In the genomic region with DNA sequence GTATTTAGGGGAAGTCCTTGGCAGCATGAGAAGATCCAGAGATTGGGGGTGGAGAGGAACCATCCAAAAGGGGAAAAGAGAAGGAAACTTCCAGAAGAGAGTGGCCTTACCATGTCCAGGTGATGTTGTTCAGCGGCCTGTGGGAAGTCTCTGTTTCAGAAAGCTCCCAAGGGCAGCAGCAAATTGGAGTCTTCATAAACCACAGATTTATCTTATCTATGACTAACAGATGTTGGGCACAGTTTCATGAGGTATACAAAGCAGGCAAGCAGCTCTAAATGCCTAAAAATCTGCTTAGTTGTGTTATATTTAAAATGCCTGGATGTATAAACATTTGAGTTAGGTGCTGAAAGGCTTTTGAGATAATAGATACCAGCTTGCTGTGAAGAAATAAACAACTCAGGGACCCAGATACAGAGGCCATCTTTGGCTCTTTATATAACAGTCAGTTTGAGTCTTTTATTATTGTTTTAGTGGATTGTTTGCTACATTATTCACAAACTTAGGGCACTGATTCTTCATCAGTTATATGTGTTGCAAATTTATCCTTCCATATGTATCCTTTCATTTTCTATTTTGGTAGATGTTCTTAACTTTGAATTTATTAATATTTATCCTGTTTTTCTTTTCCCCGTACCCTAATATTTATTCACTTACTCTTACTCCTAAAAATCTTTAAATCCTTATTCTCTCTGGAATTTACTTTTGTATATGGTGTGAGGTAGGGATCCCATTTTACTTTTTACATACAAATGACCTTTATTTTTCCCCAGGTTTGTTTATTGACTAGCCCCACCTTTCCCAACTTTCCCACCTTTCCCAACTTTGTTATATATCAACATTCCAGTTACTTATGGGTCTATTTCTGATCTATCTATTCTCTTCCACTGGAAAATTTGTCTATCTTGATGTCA, we compare ENCODE assay signal across 12 cellular contexts. TPM values are rescaled to one million over a fixed set of nuclear protein-coding genes. Genes with fewer than 3 reads are reported as not detected.
DNase-seq lines count a peak whose midpoint lies in the region; ATAC-seq and TF ChIP-seq lines count a peak whose summit lies in the region.
"Had no signal": no experiment of that assay in that cellular context is flagged by ENCODE, and none has a peak within 500 bp of the region (broad histone marks: within the 10 kb centered on the region; RNA-seq: fewer than 3 reads in every experiment).

No MANE protein-coding gene starts in this region.

- H3K4me3 Mint-ChIP-seq in CD8-positive, alpha-beta T cell = no peak overlapping the region
- peak overlapping the region; percentile 99 for H3K4me3 Mint-ChIP-seq in activated naive CD8-positive, alpha-beta T cell
- peak overlapping the region; percentile 43 for H3K4me3 Mint-ChIP-seq in mesothelial cell of epicardium

- H3K27me3 Mint-ChIP-seq in CD8-positive, alpha-beta T cell (ENCODE audit: low read depth) = peaks cover 12% of the 10 kb centered on the region
- H3K27me3 Mint-ChIP-seq in activated naive CD8-positive, alpha-beta T cell = peaks cover 3% of the 10 kb centered on the region
- H3K27me3 Mint-ChIP-seq in mesothelial cell of epicardium (ENCODE audit: low read depth) = peaks cover 16% of the 10 kb centered on the region

- H3K4me3 ChIP-seq in CD8-positive, alpha-beta T cell (ENCODE audit: low read depth, low read length) = no peak overlapping the region
- H3K4me3 ChIP-seq in Jurkat, Clone E6-1 (ENCODE audit: low read length) = no peak overlapping the region

- H3K27me3 ChIP-seq in CD8-positive, alpha-beta T cell (ENCODE audit: insufficient read depth, low read length) = no peaks in the 10 kb centered on the region

- CTCF ChIA-PET in CD8-positive, alpha-beta T cell (lab: Charles Lee) = interaction anchor here (1.2 kb wide), 1 partner anchor 69 kb away, joined by 3 read pairs; no protein-coding TSS in a partner anchor

- H3K36me3 Mint-ChIP-seq in CD8-positive, alpha-beta T cell = peaks cover 29% of the 10 kb centered on the region
- H3K36me3 Mint-ChIP-seq in activated naive CD8-positive, alpha-beta T cell = peaks cover 10% of the 10 kb centered on the region
- H3K36me3 Mint-ChIP-seq in mesothelial cell of epicardium = peaks cover 7% of the 10 kb centered on the region

- intact Hi-C loops in CD8-positive, alpha-beta T cell (cut with DNase I, micrococcal nuclease) = no loop called here

- H3K4me1 Mint-ChIP-seq in CD8-positive, alpha-beta T cell (ENCODE audit: low read depth) = peaks cover 29% of the 10 kb centered on the region
- peaks cover 24% of the 10 kb centered on the region for H3K4me1 Mint-ChIP-seq in activated naive CD8-positive, alpha-beta T cell (ENCODE audit: low read depth)
- H3K4me1 Mint-ChIP-seq in mesothelial cell of epicardium = peaks cover 14% of the 10 kb centered on the region

- H3K9me3 ChIP-seq in CD8-positive, alpha-beta T cell (ENCODE audit: low read length) = no peaks in the 10 kb centered on the region

- H3K27ac ChIP-seq in CD8-positive, alpha-beta T cell (ENCODE audit: low read depth, low read length) = no peak overlapping the region
- H3K27ac ChIP-seq: C4-2B had no signal

- no peak for DNase-seq in CD8-positive, alpha-beta T cell
- DNase-seq in Jurkat, Clone E6-1 (ENCODE audit: low read depth, low spot score) = peak; percentile 83
- DNase-seq in mesothelial cell of epicardium (ENCODE audit: low spot score in 2 of 2, unreplicated experiment in 2 of 2) (no peak), cortex of kidney (lab: John Stamatoyannopoulos, UW) (no peak), AG08395 (ENCODE audit: low spot score) (no peak), DMS 273 (lab: John Stamatoyannopoulos, UW; ENCODE audit: unreplicated experiment) (no peak), dermis blood vessel endothelial cell (no peak)
- DNase-seq: NCI-H1694 treated with DMSO at 0.1 percent for 48 hours, small intestine, T-helper 9 cell had no signal

- peaks cover 16% of the 10 kb centered on the region for H3K4me1 ChIP-seq in CD8-positive, alpha-beta T cell (ENCODE audit: insufficient read depth, low read length)

- peak overlapping the region; percentile 100 for H3K27ac Mint-ChIP-seq in CD8-positive, alpha-beta T cell
- H3K27ac Mint-ChIP-seq in activated naive CD8-positive, alpha-beta T cell = peak overlapping the region; percentile 100
- H3K27ac Mint-ChIP-seq in mesothelial cell of epicardium = no peak overlapping the region

- no peak for ATAC-seq in CD8-positive, alpha-beta T cell

- TF ChIP-seq CTCF in CD8-positive, alpha-beta T cell (IDR thresholded peaks at IDR 0.05) = no peak
- TF ChIP-seq CTCF in mesothelial cell of epicardium (IDR thresholded peaks at IDR 0.05; ENCODE audit: unreplicated experiment) = no peak

- no peaks in the 10 kb centered on the region for H3K36me3 ChIP-seq in CD8-positive, alpha-beta T cell (ENCODE audit: insufficient read depth, low read length)

- POLR2A ChIA-PET in CD8-positive, alpha-beta T cell (lab: Charles Lee) = no interaction called here

- H3K9me3 Mint-ChIP-seq in CD8-positive, alpha-beta T cell = peaks cover 15% of the 10 kb centered on the region
- peaks cover 7% of the 10 kb centered on the region for H3K9me3 Mint-ChIP-seq in activated naive CD8-positive, alpha-beta T cell (ENCODE audit: low read depth)
- H3K9me3 Mint-ChIP-seq in mesothelial cell of epicardium = peaks cover 22% of the 10 kb centered on the region

RNA-seq across cellular contexts. Expression of a gene that starts 21.4 kb away (rescaled TPM):
- 100 to 1,000 TPM; 221 to 238 TPM for total RNA-seq in CD8-positive, alpha-beta T cell
- polyA plus RNA-seq in Jurkat, Clone E6-1 (2012; ENCODE audit: insufficient read depth, insufficient read length) = 85.5 TPM
- total RNA-seq in mesothelial cell of epicardium (224 to 232 TPM (median 229 TPM) in 3 replicates), dermis blood vessel endothelial cell (85.4 and 108 TPM in 2 replicates)
